ENCODE assay signal across 2 cellular contexts in genomic region chr2:17482651-17483050, GRCh38.
TF ChIP-seq lines count a peak whose summit lies in the region.

No MANE protein-coding gene starts in this region.

TF ChIP-seq in GM23338, 12 proteins besides CTCF, POLR2A, EP300 and RAD21:
- no peak for TF ChIP-seq JUNB (IDR thresholded peaks at IDR 0.05; ENCODE audit: unreplicated experiment)
- no peak for TF ChIP-seq REST (IDR thresholded peaks at IDR 0.05; ENCODE audit: unreplicated experiment)
- TF ChIP-seq STAT1 (IDR thresholded peaks at IDR 0.05; ENCODE audit: unreplicated experiment), result no peak
- TF ChIP-seq POLR2AphosphoS5 (IDR thresholded peaks at IDR 0.05; ENCODE audit: low read depth), result no peak
- TF ChIP-seq EZH2phosphoT487 (IDR thresholded peaks at IDR 0.05; ENCODE audit: unreplicated experiment), result no peak
- no peak for TF ChIP-seq NANOG (IDR thresholded peaks at IDR 0.05; ENCODE audit: borderline replicate concordance)
- no peak for TF ChIP-seq EZH2 (IDR thresholded peaks at IDR 0.05; ENCODE audit: low read depth, unreplicated experiment)
- no peak for TF ChIP-seq ETS1 (IDR thresholded peaks at IDR 0.05)
- TF ChIP-seq ZNF331 (CRISPR knock-in tag; IDR thresholded peaks at IDR 0.05; ENCODE audit: low read depth), result no peak
- no peak for TF ChIP-seq ZNF462 (CRISPR knock-in tag; IDR thresholded peaks at IDR 0.05)
- no peak for TF ChIP-seq CREB1 (CRISPR knock-in tag; IDR thresholded peaks at IDR 0.05; ENCODE audit: low read depth)
- TF ChIP-seq ZNF114 (CRISPR knock-in tag; IDR thresholded peaks at IDR 0.05), result no peak
TF ChIP-seq in GM23338: peak in this region for 0.

TF ChIP-seq in HepG2, 621 proteins besides CTCF, POLR2A, EP300 and RAD21:
- TF ChIP-seq CEBPB (IDR thresholded peaks at IDR 0.05; ENCODE audit: borderline replicate concordance, low read depth, low read length) (no peak), SSRP1 (CRISPR knock-in tag; IDR thresholded peaks at IDR 0.05) (no peak), ZNF460 (CRISPR knock-in tag; IDR thresholded peaks at IDR 0.05; ENCODE audit: borderline replicate concordance) (no peak), RFX3 (CRISPR knock-in tag; IDR thresholded peaks at IDR 0.05) (no peak), KLF15 (CRISPR knock-in tag; IDR thresholded peaks at IDR 0.05; ENCODE audit: borderline replicate concordance) (no peak)
